ENCODE assay signal across 9 cellular contexts in genomic region chr3:187025656-187026320, GRCh38.
DNase-seq lines count a peak whose midpoint lies in the region; ATAC-seq and TF ChIP-seq lines count a peak whose summit lies in the region.
"Had no signal": no experiment of that assay in that cellular context is flagged by ENCODE, and none has a peak within 500 bp of the region (broad histone marks: within the 10 kb centered on the region; RNA-seq: fewer than 3 reads in every experiment).

No MANE protein-coding gene starts in this region.

- H3K27me3 ChIP-seq in neural progenitor cell = no peaks in the 10 kb centered on the region

- H3K4me1 ChIP-seq in neural progenitor cell = peaks cover 7% of the 10 kb centered on the region

- ATAC-seq in GM19351 (IDR thresholded peaks at IDR 0.05; ENCODE audit: unreplicated experiment) (peak; percentile 3), HG03432 (IDR thresholded peaks at IDR 0.05; ENCODE audit: unreplicated experiment) (peak; percentile 32), left colon (no peak)

- H2AFZ ChIP-seq in neural progenitor cell (replicated peaks) = no peak overlapping the region

- H3K9me3 ChIP-seq in neural progenitor cell (ENCODE audit: low read depth) = no peaks in the 10 kb centered on the region

- no peak overlapping the region for H3K27ac ChIP-seq in neural progenitor cell

- H3K4me2 ChIP-seq in neural progenitor cell = no peak overlapping the region

- no peak for TF ChIP-seq CTCF in neural progenitor cell (IDR thresholded peaks at IDR 0.05)

- no peaks in the 10 kb centered on the region for H3K27me3 Mint-ChIP-seq in neural progenitor cell (ENCODE audit: insufficient read depth, low read depth)

- no peaks in the 10 kb centered on the region for H3K9me3 Mint-ChIP-seq in neural progenitor cell
- H3K9me3 Mint-ChIP-seq: HFFc6 had no signal

- H3K36me3 ChIP-seq in neural progenitor cell = no peaks in the 10 kb centered on the region

- H3K9ac ChIP-seq in neural progenitor cell = no peak overlapping the region

- peak; percentile 75 for DNase-seq in activated effector memory CD4-positive, alpha-beta T cell treated with anti-CD3 and anti-CD28 coated beads, Interleukin-2, amount 50 U/mL, for 16 hours
- peak; percentile 34 to 42 for DNase-seq in stimulated activated CD4-positive, alpha-beta T cell treated with anti-CD3 and anti-CD28 coated beads, Interleukin-4, amount 100 ng/mL, for 4 hours
- no peak for DNase-seq in neural progenitor cell (ENCODE audit: low spot score)
- DNase-seq in SIG-M5 treated with dmso at 0.1 percent for 504 hours (lab: John Stamatoyannopoulos, UW; ENCODE audit: unreplicated experiment) = no peak
- no peak for DNase-seq in left colon
- DNase-seq in NCI-H1105 treated with DMSO at 0.1 percent for 48 hours (lab: John Stamatoyannopoulos, UW) = no peak
- DNase-seq: HFFc6 had no signal

- peaks cover 3% of the 10 kb centered on the region for H3K79me2 ChIP-seq in neural progenitor cell (ENCODE audit: low read depth)

- H3F3A ChIP-seq in neural progenitor cell (ENCODE audit: low read depth) = no peaks in the 10 kb centered on the region

- no peak overlapping the region for H3K4me3 Mint-ChIP-seq in neural progenitor cell
- H3K4me3 Mint-ChIP-seq: HFFc6 had no signal

- intact Hi-C loops in left colon (cut with DNase I, micrococcal nuclease) = no loop called here

- H3K4me1 Mint-ChIP-seq in neural progenitor cell = peaks cover 9% of the 10 kb centered on the region

- no peak overlapping the region for H3K27ac Mint-ChIP-seq in neural progenitor cell
- H3K27ac Mint-ChIP-seq: HFFc6 had no signal

- no peak overlapping the region for H3K4me3 ChIP-seq in neural progenitor cell

- H3K36me3 Mint-ChIP-seq in neural progenitor cell = peaks cover 9% of the 10 kb centered on the region

- no peaks in the 10 kb centered on the region for H4K20me1 ChIP-seq in neural progenitor cell (ENCODE audit: low read depth)

Comparison
In these comparisons a context has a peak if more than half of its experiments do, and no peak if none do; other contexts are left out.
1. DNase-seq: peak in activated effector memory CD4-positive, alpha-beta T cell treated with anti-CD3 and anti-CD28 coated beads, Interleukin-2, amount 50 U/mL, for 16 hours (single experiment) and stimulated activated CD4-positive, alpha-beta T cell treated with anti-CD3 and anti-CD28 coated beads, Interleukin-4, amount 100 ng/mL, for 4 hours (2 of 2); none in neural progenitor cell (single experiment), SIG-M5 treated with dmso at 0.1 percent for 504 hours (single experiment), left colon (0 of 2) and NCI-H1105 treated with DMSO at 0.1 percent for 48 hours (single experiment).